Comparison of ENCODE assay signal across 1 cellular context in genomic region chr9:127396253-127396807, GRCh38.
A peak's percentile ranks its signal among the peaks of the same experiment; 100 is the strongest.
TF ChIP-seq lines count a peak whose summit lies in the region.

No MANE protein-coding gene starts in this region.

TF ChIP-seq in endothelial cell of umbilical vein, 7 proteins besides CTCF, POLR2A, EP300 and RAD21:
- TF ChIP-seq MAX (IDR thresholded peaks at IDR 0.05; ENCODE audit: insufficient read depth, insufficient read length) (peak; percentile 96), GATA2 (IDR thresholded peaks at IDR 0.05; ENCODE audit: insufficient read depth, insufficient read length, low read depth, low read length) (no peak), FOS (IDR thresholded peaks at IDR 0.05; ENCODE audit: borderline replicate concordance, insufficient read depth, low read length) (no peak), MYC (IDR thresholded peaks at IDR 0.05; ENCODE audit: low read depth, low read length) (peak; percentile 29), POLR2AphosphoS5 (IDR thresholded peaks at IDR 0.05; ENCODE audit: insufficient read depth, low read depth, low read length) (no peak), JUN (IDR thresholded peaks at IDR 0.05; ENCODE audit: borderline replicate concordance, insufficient read depth, insufficient read length, low read depth) (no peak), EZH2 (IDR thresholded peaks at IDR 0.05; ENCODE audit: borderline replicate concordance, low read depth, low read length, severe bottlenecking) (no peak)
